Comparison of ENCODE assay signal across 18 cellular contexts in the genomic region with DNA sequence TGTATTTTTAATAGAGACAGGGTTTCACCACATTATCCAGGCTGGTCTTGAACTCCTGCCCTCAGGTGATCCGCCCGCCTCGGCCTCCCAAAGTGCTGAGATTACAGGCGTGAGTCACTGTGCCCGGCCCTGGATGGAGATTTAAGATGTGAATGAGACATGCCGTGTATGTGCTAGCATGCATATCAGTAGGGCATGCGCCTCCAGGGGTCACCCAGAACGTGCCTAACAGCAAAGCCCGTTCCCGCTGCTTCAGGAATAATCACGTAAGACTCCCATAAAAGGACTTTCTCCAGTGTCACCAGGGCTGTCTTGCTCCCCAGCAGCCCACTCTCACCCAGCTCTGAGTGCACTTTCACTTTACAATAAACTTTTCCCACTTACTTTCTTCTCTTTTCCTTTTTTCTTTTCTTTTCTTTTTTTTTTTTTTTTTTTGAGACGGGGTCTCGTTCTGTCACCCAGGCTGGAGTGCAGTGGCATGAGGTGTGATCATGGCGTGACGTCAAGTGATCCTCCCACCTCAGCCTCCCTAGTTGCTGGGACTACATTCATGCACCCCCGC. TPM values are rescaled to one million over a fixed set of nuclear protein-coding genes. Genes with fewer than 3 reads are reported as not detected.
DNase-seq lines count a peak whose midpoint lies in the region; ATAC-seq and TF ChIP-seq lines count a peak whose summit lies in the region.
"Had no signal": no experiment of that assay in that cellular context is flagged by ENCODE, and none has a peak within 500 bp of the region (broad histone marks: within the 10 kb centered on the region; RNA-seq: fewer than 3 reads in every experiment).

No MANE protein-coding gene starts in this region.

- no peaks in the 10 kb centered on the region for H3K9me3 ChIP-seq in HEK293 (ENCODE audit: control insufficient read depth, insufficient read depth, low read depth, low read length)
- no peaks in the 10 kb centered on the region for H3K9me3 ChIP-seq in neural progenitor cell (ENCODE audit: low read depth)

- H3K79me2 ChIP-seq in neural progenitor cell (ENCODE audit: low read depth): no peaks in the 10 kb centered on the region

- no peaks in the 10 kb centered on the region for H4K20me1 ChIP-seq in neural progenitor cell (ENCODE audit: low read depth)

- peak; percentile 1 for DNase-seq in ELR (ENCODE audit: low read depth)
- no peak for DNase-seq in central memory CD8-positive, alpha-beta T cell (ENCODE audit: low spot score in 2 of 2)
- DNase-seq in neural progenitor cell (ENCODE audit: low spot score): no peak
- no peak for DNase-seq in NCI-H2107 (lab: John Stamatoyannopoulos, UW)
- DNase-seq in A172 (ENCODE audit: low spot score): no peak
- DNase-seq: CD8-positive, alpha-beta T cell; COR-L47; DMS153; DMS79 treated with DMSO at 0.1 percent for 48 hours; GF-D8; HCEC 1CT; KBM-7 had no signal

- no peaks in the 10 kb centered on the region for H3K36me3 Mint-ChIP-seq in central memory CD8-positive, alpha-beta T cell (ENCODE audit: insufficient read depth)
- no peaks in the 10 kb centered on the region for H3K36me3 Mint-ChIP-seq in neural progenitor cell
- H3K36me3 Mint-ChIP-seq: CD14-positive monocyte; CD8-positive, alpha-beta T cell had no signal

- no peaks in the 10 kb centered on the region for H3K27me3 ChIP-seq in neural progenitor cell

- H3K4me3 ChIP-seq in HEK293 (ENCODE audit: low read depth, low read length) (no peak overlapping the region), neural progenitor cell (no peak overlapping the region)
- H3K4me3 ChIP-seq: GM23338 had no signal

- no peak for TF ChIP-seq CTCF in HEK293 (tag by site-specific recombination; IDR thresholded peaks at IDR 0.05)
- no peak for TF ChIP-seq CTCF in neural progenitor cell (IDR thresholded peaks at IDR 0.05)

- H3K4me3 Mint-ChIP-seq in central memory CD8-positive, alpha-beta T cell: no peak overlapping the region
- no peak overlapping the region for H3K4me3 Mint-ChIP-seq in neural progenitor cell
- H3K4me3 Mint-ChIP-seq: CD14-positive monocyte; CD8-positive, alpha-beta T cell; GM23338 had no signal

- no peak overlapping the region for H3K9ac ChIP-seq in neural progenitor cell

- CTCF ChIA-PET in HEK293 (lab: Yijun Ruan, JAX): interaction anchor here (0.6 kb wide), 1 partner anchor 328 kb away, joined by 4 read pairs; no protein-coding TSS in a partner anchor

- H3K27ac ChIP-seq in HEK293 (ENCODE audit: extremely low read depth, low read depth, low read length): no peak overlapping the region
- no peak overlapping the region for H3K27ac ChIP-seq in neural progenitor cell
- H3K27ac ChIP-seq: HL-60 had no signal

- H3K9me3 Mint-ChIP-seq in central memory CD8-positive, alpha-beta T cell: no peaks in the 10 kb centered on the region
- H3K9me3 Mint-ChIP-seq in neural progenitor cell: no peaks in the 10 kb centered on the region
- H3K9me3 Mint-ChIP-seq: CD8-positive, alpha-beta T cell; GM23338 had no signal

- H2AFZ ChIP-seq in neural progenitor cell (replicated peaks): no peak overlapping the region
- H2AFZ ChIP-seq: GM23338 had no signal

- H3K4me1 ChIP-seq in HEK293 (ENCODE audit: control insufficient read depth, insufficient read depth, low read length) (no peaks in the 10 kb centered on the region), neural progenitor cell (peaks cover 8% of the 10 kb centered on the region)

- ATAC-seq in central memory CD8-positive, alpha-beta T cell (replicated peaks; ENCODE audit: extremely low read depth, poor library complexity, severe bottlenecking): no peak
- ATAC-seq in GM19395 (IDR thresholded peaks at IDR 0.05; ENCODE audit: unreplicated experiment) (no peak), GM18519 (IDR thresholded peaks at IDR 0.05; ENCODE audit: low FRiP score, unreplicated experiment) (no peak)
- ATAC-seq: CD8-positive, alpha-beta T cell; GM23338 had no signal

- H3F3A ChIP-seq in neural progenitor cell (ENCODE audit: low read depth): no peaks in the 10 kb centered on the region

- POLR2A ChIA-PET in HEK293 (lab: Yijun Ruan, JAX): no interaction called here

- H3K4me2 ChIP-seq in neural progenitor cell: no peak overlapping the region
- H3K4me2 ChIP-seq: GM23338 had no signal

- peak overlapping the region; percentile 89 for H3K27ac Mint-ChIP-seq in central memory CD8-positive, alpha-beta T cell (ENCODE audit: low read depth)
- H3K27ac Mint-ChIP-seq in neural progenitor cell: peak overlapping the region; percentile 37
- H3K27ac Mint-ChIP-seq: CD8-positive, alpha-beta T cell; GM23338 had no signal

- no peaks in the 10 kb centered on the region for H3K4me1 Mint-ChIP-seq in central memory CD8-positive, alpha-beta T cell
- peaks cover 16% of the 10 kb centered on the region for H3K4me1 Mint-ChIP-seq in neural progenitor cell
- H3K4me1 Mint-ChIP-seq: CD14-positive monocyte had no signal

- H3K36me3 ChIP-seq in HEK293 (ENCODE audit: control insufficient read depth in 2 of 2, insufficient read depth in 1 of 2, low read length in 2 of 2) (no peaks in the 10 kb centered on the region), neural progenitor cell (no peaks in the 10 kb centered on the region)

- H3K27me3 Mint-ChIP-seq in central memory CD8-positive, alpha-beta T cell: peaks cover 18% of the 10 kb centered on the region
- H3K27me3 Mint-ChIP-seq in neural progenitor cell (ENCODE audit: insufficient read depth, low read depth): peaks cover 4% of the 10 kb centered on the region

TF ChIP-seq in HEK293, 187 proteins besides CTCF, POLR2A, EP300 and RAD21:
- TF ChIP-seq PRDM1 (tag by site-specific recombination; IDR thresholded peaks at IDR 0.05) (peak; percentile 99), ZFP69B (tag by site-specific recombination; IDR thresholded peaks at IDR 0.05) (no peak)
- TF ChIP-seq, protein P1, sequence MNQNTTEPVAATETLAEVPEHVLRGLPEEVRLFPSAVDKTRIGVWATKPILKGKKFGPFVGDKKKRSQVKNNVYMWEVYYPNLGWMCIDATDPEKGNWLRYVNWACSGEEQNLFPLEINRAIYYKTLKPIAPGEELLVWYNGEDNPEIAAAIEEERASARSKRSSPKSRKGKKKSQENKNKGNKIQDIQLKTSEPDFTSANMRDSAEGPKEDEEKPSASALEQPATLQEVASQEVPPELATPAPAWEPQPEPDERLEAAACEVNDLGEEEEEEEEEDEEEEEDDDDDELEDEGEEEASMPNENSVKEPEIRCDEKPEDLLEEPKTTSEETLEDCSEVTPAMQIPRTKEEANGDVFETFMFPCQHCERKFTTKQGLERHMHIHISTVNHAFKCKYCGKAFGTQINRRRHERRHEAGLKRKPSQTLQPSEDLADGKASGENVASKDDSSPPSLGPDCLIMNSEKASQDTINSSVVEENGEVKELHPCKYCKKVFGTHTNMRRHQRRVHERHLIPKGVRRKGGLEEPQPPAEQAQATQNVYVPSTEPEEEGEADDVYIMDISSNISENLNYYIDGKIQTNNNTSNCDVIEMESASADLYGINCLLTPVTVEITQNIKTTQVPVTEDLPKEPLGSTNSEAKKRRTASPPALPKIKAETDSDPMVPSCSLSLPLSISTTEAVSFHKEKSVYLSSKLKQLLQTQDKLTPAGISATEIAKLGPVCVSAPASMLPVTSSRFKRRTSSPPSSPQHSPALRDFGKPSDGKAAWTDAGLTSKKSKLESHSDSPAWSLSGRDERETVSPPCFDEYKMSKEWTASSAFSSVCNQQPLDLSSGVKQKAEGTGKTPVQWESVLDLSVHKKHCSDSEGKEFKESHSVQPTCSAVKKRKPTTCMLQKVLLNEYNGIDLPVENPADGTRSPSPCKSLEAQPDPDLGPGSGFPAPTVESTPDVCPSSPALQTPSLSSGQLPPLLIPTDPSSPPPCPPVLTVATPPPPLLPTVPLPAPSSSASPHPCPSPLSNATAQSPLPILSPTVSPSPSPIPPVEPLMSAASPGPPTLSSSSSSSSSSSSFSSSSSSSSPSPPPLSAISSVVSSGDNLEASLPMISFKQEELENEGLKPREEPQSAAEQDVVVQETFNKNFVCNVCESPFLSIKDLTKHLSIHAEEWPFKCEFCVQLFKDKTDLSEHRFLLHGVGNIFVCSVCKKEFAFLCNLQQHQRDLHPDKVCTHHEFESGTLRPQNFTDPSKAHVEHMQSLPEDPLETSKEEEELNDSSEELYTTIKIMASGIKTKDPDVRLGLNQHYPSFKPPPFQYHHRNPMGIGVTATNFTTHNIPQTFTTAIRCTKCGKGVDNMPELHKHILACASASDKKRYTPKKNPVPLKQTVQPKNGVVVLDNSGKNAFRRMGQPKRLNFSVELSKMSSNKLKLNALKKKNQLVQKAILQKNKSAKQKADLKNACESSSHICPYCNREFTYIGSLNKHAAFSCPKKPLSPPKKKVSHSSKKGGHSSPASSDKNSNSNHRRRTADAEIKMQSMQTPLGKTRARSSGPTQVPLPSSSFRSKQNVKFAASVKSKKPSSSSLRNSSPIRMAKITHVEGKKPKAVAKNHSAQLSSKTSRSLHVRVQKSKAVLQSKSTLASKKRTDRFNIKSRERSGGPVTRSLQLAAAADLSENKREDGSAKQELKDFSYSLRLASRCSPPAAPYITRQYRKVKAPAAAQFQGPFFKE (tag by site-specific recombination; IDR thresholded peaks at IDR 0.05; ENCODE audit: borderline replicate concordance): no peak
TF ChIP-seq in HEK293: peak in this region for 1.

RNA-seq across cellular contexts. Expression of a gene that starts 46.9 kb away (rescaled TPM):
- total RNA-seq in neural progenitor cell (ENCODE audit: low replicate concordance): 2.0 and 3.4 TPM in 2 replicates
- 0.14 TPM in 2 replicates for total RNA-seq in A172 (2014; rRNA removed; shearing (Covaris generic))
